ENCODE assay signal across 10 cellular contexts in the genomic region with DNA sequence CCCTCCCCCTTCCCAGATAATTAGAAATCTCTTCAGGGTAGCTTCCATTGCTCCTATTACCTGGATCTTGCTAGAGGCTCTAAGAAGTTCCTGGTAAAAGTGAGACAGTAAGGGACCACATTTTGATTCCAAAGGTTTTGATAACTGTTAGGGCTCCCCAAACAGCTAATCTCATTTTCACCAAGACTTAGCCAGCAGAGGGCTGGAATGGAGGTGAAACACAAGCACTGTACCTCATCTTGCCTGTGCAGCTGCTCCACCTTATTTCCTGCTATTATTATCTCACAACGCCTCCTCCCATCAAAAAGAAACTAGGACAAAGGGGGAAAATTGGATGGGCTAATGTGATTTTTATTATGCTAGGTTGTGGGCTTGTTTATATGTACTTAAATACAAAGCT. TPM values are rescaled to one million over a fixed set of nuclear protein-coding genes. Genes with fewer than 3 reads are reported as not detected.
DNase-seq lines count a peak whose midpoint lies in the region; ATAC-seq and TF ChIP-seq lines count a peak whose summit lies in the region.
"Had no signal": no experiment of that assay in that cellular context is flagged by ENCODE, and none has a peak within 500 bp of the region (broad histone marks: within the 10 kb centered on the region; RNA-seq: fewer than 3 reads in every experiment).

No MANE protein-coding gene starts in this region.

- no peaks in the 10 kb centered on the region for H3K36me3 ChIP-seq in CD4-positive, CD25-positive, alpha-beta regulatory T cell (ENCODE audit: control insufficient read depth, insufficient read depth, low read length)
- peaks cover 6% of the 10 kb centered on the region for H3K36me3 ChIP-seq in MG63

- H3K36me3 Mint-ChIP-seq in CD4-positive, CD25-positive, alpha-beta regulatory T cell = peaks cover 9% of the 10 kb centered on the region
- H3K36me3 Mint-ChIP-seq in activated naive CD8-positive, alpha-beta T cell = peaks cover 4% of the 10 kb centered on the region
- peaks cover 10% of the 10 kb centered on the region for H3K36me3 Mint-ChIP-seq in mesothelial cell of epicardium

- no peaks in the 10 kb centered on the region for H3K9me3 ChIP-seq in CD4-positive, CD25-positive, alpha-beta regulatory T cell (ENCODE audit: control insufficient read depth in 2 of 2, low read length in 2 of 2)
- peaks cover 5% of the 10 kb centered on the region for H3K9me3 ChIP-seq in MG63

- DNase-seq in CD4-positive, CD25-positive, alpha-beta regulatory T cell = peak in 2 of 3 donors; percentile 18 to 37
- DNase-seq in HFF-Myc (ENCODE audit: extremely low read depth, low read depth) (no peak), mesothelial cell of epicardium (ENCODE audit: low spot score in 2 of 2, unreplicated experiment in 2 of 2) (no peak), NCI-H510A treated with DMSO at 0.1 percent for 48 hours (lab: John Stamatoyannopoulos, UW) (no peak), MG63 (no peak)
- DNase-seq: activated CD4-positive, alpha-beta T cell treated with anti-CD3 and anti-CD28 coated beads, Interleukin-2, amount 50 U/mL, for 48 hours; right cardiac atrium had no signal

- peaks cover 62 to 90% (median 73%) of the 10 kb centered on the region in 4 donors for H3K4me1 Mint-ChIP-seq in CD4-positive, CD25-positive, alpha-beta regulatory T cell
- H3K4me1 Mint-ChIP-seq in activated naive CD8-positive, alpha-beta T cell (ENCODE audit: low read depth) = peaks cover 90% of the 10 kb centered on the region
- H3K4me1 Mint-ChIP-seq in mesothelial cell of epicardium = peaks cover 57% of the 10 kb centered on the region

- H3K4me3 Mint-ChIP-seq in CD4-positive, CD25-positive, alpha-beta regulatory T cell = peak overlapping the region in 3 of 4 donors; percentile 3 to 71 (median 22)
- peak overlapping the region; percentile 52 for H3K4me3 Mint-ChIP-seq in activated naive CD8-positive, alpha-beta T cell
- no peak overlapping the region for H3K4me3 Mint-ChIP-seq in mesothelial cell of epicardium

- peaks cover 75% of the 10 kb centered on the region for H3K4me1 ChIP-seq in CD4-positive, CD25-positive, alpha-beta regulatory T cell (ENCODE audit: control insufficient read depth, insufficient read depth, low read length, poor library complexity, severe bottlenecking)

- no peaks in the 10 kb centered on the region for H3K27me3 Mint-ChIP-seq in CD4-positive, CD25-positive, alpha-beta regulatory T cell
- no peaks in the 10 kb centered on the region for H3K27me3 Mint-ChIP-seq in activated naive CD8-positive, alpha-beta T cell
- no peaks in the 10 kb centered on the region for H3K27me3 Mint-ChIP-seq in mesothelial cell of epicardium (ENCODE audit: low read depth)

- peak; percentile 68 for ATAC-seq in CD4-positive, CD25-positive, alpha-beta regulatory T cell (ENCODE audit: low read depth in 2 of 2)
- ATAC-seq in GM21723 (IDR thresholded peaks at IDR 0.05; ENCODE audit: unreplicated experiment) (no peak), HG02678 (IDR thresholded peaks at IDR 0.05; ENCODE audit: unreplicated experiment) (no peak)

- no peaks in the 10 kb centered on the region for H3K27me3 ChIP-seq in CD4-positive, CD25-positive, alpha-beta regulatory T cell (ENCODE audit: control insufficient read depth, insufficient read depth, low read length)
- H3K27me3 ChIP-seq in MG63 = no peaks in the 10 kb centered on the region

- TF ChIP-seq CTCF in HFF-Myc (IDR thresholded peaks at IDR 0.05; ENCODE audit: low read depth, low read length, missing control alignments) = peak; percentile 10
- no peak for TF ChIP-seq CTCF in mesothelial cell of epicardium (IDR thresholded peaks at IDR 0.05; ENCODE audit: unreplicated experiment)

- H3K9me3 Mint-ChIP-seq in CD4-positive, CD25-positive, alpha-beta regulatory T cell = no peaks in the 10 kb centered on the region
- H3K9me3 Mint-ChIP-seq in activated naive CD8-positive, alpha-beta T cell (ENCODE audit: low read depth) = no peaks in the 10 kb centered on the region
- H3K9me3 Mint-ChIP-seq in mesothelial cell of epicardium = peaks cover 14% of the 10 kb centered on the region

- peak overlapping the region in 2 of 3 donors; percentile 55 to 73 for H3K27ac Mint-ChIP-seq in CD4-positive, CD25-positive, alpha-beta regulatory T cell
- H3K27ac Mint-ChIP-seq in activated naive CD8-positive, alpha-beta T cell = no peak overlapping the region
- peak overlapping the region; percentile 33 for H3K27ac Mint-ChIP-seq in mesothelial cell of epicardium

- no peak overlapping the region for H3K27ac ChIP-seq in CD4-positive, CD25-positive, alpha-beta regulatory T cell (ENCODE audit: insufficient read depth, low read length, poor library complexity, severe bottlenecking)

- H3K4me3 ChIP-seq in CD4-positive, CD25-positive, alpha-beta regulatory T cell (ENCODE audit: low read depth, low read length) = peak overlapping the region; percentile 12
- H3K4me3 ChIP-seq in HFF-Myc (replicated peaks; ENCODE audit: low read depth, low read length) = no peak overlapping the region
- H3K4me3 ChIP-seq in MG63 = no peak overlapping the region

RNA-seq across cellular contexts. Expression of a gene that starts 7.3 kb away (rescaled TPM):
- total RNA-seq in CD4-positive, CD25-positive, alpha-beta regulatory T cell = 120 TPM
- 10 to 100 TPM; 17.7 to 32.2 (median 24.4) TPM for polyA plus RNA-seq in CD4-positive, CD25-positive, alpha-beta regulatory T cell
- 247 to 256 TPM (median 254 TPM) in 3 replicates for total RNA-seq in mesothelial cell of epicardium
- 18.4 and 33.9 TPM in 2 replicates for total RNA-seq in MG63 (2014; rRNA removed; shearing (Covaris generic); ENCODE audit: low replicate concordance)

RNA-seq across cellular contexts. Expression of a gene that starts 41.8 kb away (rescaled TPM):
- 40.2 TPM for total RNA-seq in CD4-positive, CD25-positive, alpha-beta regulatory T cell
- 10 to 100 TPM; 17.9 to 20.5 (median 19.3) TPM for polyA plus RNA-seq in CD4-positive, CD25-positive, alpha-beta regulatory T cell
- 62.1 to 72.7 TPM (median 63.2 TPM) in 3 replicates for total RNA-seq in mesothelial cell of epicardium
- total RNA-seq in MG63 (2014; rRNA removed; shearing (Covaris generic); ENCODE audit: low replicate concordance) = 31.3 and 101 TPM in 2 replicates

Comparison
In these comparisons a context has a peak if more than half of its experiments do, and no peak if none do; other contexts are left out.
1. ATAC-seq: peak in CD4-positive, CD25-positive, alpha-beta regulatory T cell (2 of 2); none in GM21723 (single experiment) and HG02678 (single experiment).
2. DNase-seq: peak in CD4-positive, CD25-positive, alpha-beta regulatory T cell (2 of 3); none in HFF-Myc (single experiment), mesothelial cell of epicardium (0 of 2), NCI-H510A treated with DMSO at 0.1 percent for 48 hours (single experiment) and MG63 (single experiment).